In the genomic region with DNA sequence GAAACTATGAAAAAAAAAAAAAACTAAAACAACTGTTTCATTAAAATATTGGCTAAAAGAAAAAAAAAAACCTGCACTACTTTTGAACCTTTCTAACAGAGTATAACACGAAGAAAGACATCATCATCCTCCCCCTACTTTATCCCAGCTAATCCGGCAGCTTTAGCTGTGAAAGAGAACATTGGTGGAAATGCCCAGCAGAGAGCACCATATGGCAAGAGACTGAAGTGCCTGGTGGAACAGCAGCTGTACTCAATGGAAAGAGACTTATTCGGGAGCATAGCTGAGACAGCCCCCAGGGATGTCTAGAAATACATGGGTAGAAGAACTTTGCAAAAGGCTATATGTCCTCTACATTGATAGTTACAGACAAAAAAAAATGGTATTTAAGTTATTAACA, we compare ENCODE assay signal across 9 cellular contexts. TPM values are rescaled to one million over a fixed set of nuclear protein-coding genes. Genes with fewer than 3 reads are reported as not detected.
DNase-seq lines count a peak whose midpoint lies in the region; ATAC-seq, FAIRE-seq and TF ChIP-seq lines count a peak whose summit lies in the region.
"Had no signal": no experiment of that assay in that cellular context is flagged by ENCODE, and none has a peak within 500 bp of the region (broad histone marks: within the 10 kb centered on the region; RNA-seq: fewer than 3 reads in every experiment).

No MANE protein-coding gene starts in this region.

- peak; percentile 79 for ATAC-seq in WTC11
- peak; percentile 70; the same call in 2 of the 3 replicates for ATAC-seq in HepG2
- no peak for ATAC-seq in HG02642 (IDR thresholded peaks at IDR 0.05; ENCODE audit: poor library complexity, unreplicated experiment)
- ATAC-seq in HG03354 (IDR thresholded peaks at IDR 0.05; ENCODE audit: poor library complexity, severe bottlenecking, unreplicated experiment) = no peak

- intact Hi-C loops in HepG2 (cut with micrococcal nuclease; ENCODE audit: unreplicated experiment) = no loop called here

- no peak overlapping the region for H3K9ac ChIP-seq in HepG2 (ENCODE audit: insufficient read depth, low read depth, low read length)
- H3K9ac ChIP-seq: parathyroid adenoma had no signal

- no peaks in the 10 kb centered on the region for H3K27me3 ChIP-seq in HepG2 (ENCODE audit: control insufficient read depth in 1 of 2, insufficient read depth in 2 of 2, low read length in 2 of 2)

- H3K4me1 Mint-ChIP-seq in WTC11 = peaks cover 51% of the 10 kb centered on the region

- no peak overlapping the region for H2AFZ ChIP-seq in HepG2 (ENCODE audit: low read length)
- H2AFZ ChIP-seq: parathyroid adenoma had no signal

- no peak for TF ChIP-seq RAD21 in HepG2 (CRISPR knock-in tag; IDR thresholded peaks at IDR 0.05)

- no peak for TF ChIP-seq EP300 in HepG2 (IDR thresholded peaks at IDR 0.05; ENCODE audit: low read depth in 2 of 2, low read length in 2 of 2)
- no peak for TF ChIP-seq EP300 in HepG2 (CRISPR knock-in tag; IDR thresholded peaks at IDR 0.05; ENCODE audit: borderline replicate concordance)

- H3K4me3 ChIP-seq in HepG2 (replicated peaks in 1 of 3; ENCODE audit: insufficient read depth in 1 of 3, low read depth in 2 of 3, low read length in 3 of 3) = no peak overlapping the region

- TF ChIP-seq POLR2A in HepG2 (IDR thresholded peaks at IDR 0.05; ENCODE audit: insufficient read depth in 1 of 2, low read depth in 2 of 2, low read length in 2 of 2) (no peak), H54 (IDR thresholded peaks at IDR 0.05; ENCODE audit: low read depth, low read length) (no peak)

- in situ Hi-C loops in KBM-7 (cut with MboI; ENCODE audit: low pct_unique_long_range_greater_than_20kb, low sequenced_read_pairs) (no loop called here), HepG2 (cut with HindIII; ENCODE audit: extremely low pct_ligation_motif_present, low pct_unique_long_range_greater_than_20kb) (no loop called here)

- CTCF ChIA-PET in WTC11 (lab: Charles Lee) = interaction anchor here (1.0 to 2.1 kb wide), 8 partner anchors 20 to 730 kb away, joined by 3 to 31 read pairs (median 4); a partner anchor contains a TSS
- CTCF ChIA-PET in HepG2 (lab: Yijun Ruan, JAX; ENCODE audit: low intra/inter-chr PET ratio, low total read pairs) = no interaction called here

- FAIRE-seq in HepG2 (lab: Jason Lieb, UNC) = no peak
- no peak for FAIRE-seq in H54 (lab: Jason Lieb, UNC)

- no peaks in the 10 kb centered on the region for H3K36me3 ChIP-seq in HepG2 (replicated peaks in 1 of 2; ENCODE audit: control insufficient read depth in 1 of 2, insufficient read depth in 2 of 2, low read length in 2 of 2)

- POLR2A ChIA-PET in WTC11 (lab: Charles Lee) (interaction anchor here (1.1 kb wide), 1 partner anchor 30 kb away, joined by 3 read pairs; a partner anchor contains a TSS), HepG2 (lab: Yijun Ruan, JAX) (no interaction called here)

- TF ChIP-seq CTCF in WTC11 (IDR thresholded peaks at IDR 0.05) = no peak
- peak; percentile 46 for TF ChIP-seq CTCF in HepG2 (CRISPR knock-in tag; IDR thresholded peaks at IDR 0.05)

- peak overlapping the region; percentile 52; the same call in 1 of the 2 replicates for H3K27ac Mint-ChIP-seq in WTC11

- peaks cover 8% of the 10 kb centered on the region for H3K36me3 Mint-ChIP-seq in WTC11

- H3K4me2 ChIP-seq in HepG2 (ENCODE audit: low read depth, low read length) = no peak overlapping the region

- no peaks in the 10 kb centered on the region for H3K79me2 ChIP-seq in HepG2 (ENCODE audit: insufficient read depth, low read length)
- H3K79me2 ChIP-seq: parathyroid adenoma had no signal

- peaks cover 25% of the 10 kb centered on the region for H3K9me3 Mint-ChIP-seq in WTC11

- no TSS peak for BruUV-seq in HepG2 (replicated peaks; lab: Mats Ljungman, UMichigan)

- H4K20me1 ChIP-seq in HepG2 (ENCODE audit: insufficient read depth, low read length) = no peaks in the 10 kb centered on the region

- WGBS in HepG2 (ENCODE audit: low lambda C conversion rate) = 9% methylated on average over 3 of the region's 3 CpGs

- H3K27me3 Mint-ChIP-seq in WTC11 (ENCODE audit: low read depth) = no peaks in the 10 kb centered on the region

- H3K4me3 Mint-ChIP-seq in WTC11 = no peak overlapping the region

- H3K9me3 ChIP-seq in HepG2 (ENCODE audit: low read length) = no peaks in the 10 kb centered on the region

- H3K4me1 ChIP-seq in HepG2 (ENCODE audit: insufficient read depth, low read length) = no peaks in the 10 kb centered on the region
- H3K4me1 ChIP-seq: parathyroid adenoma had no signal

- DNase-seq in D341Med (ENCODE audit: low spot score) = peak; percentile 80
- DNase-seq in KBM-7 = peak; percentile 11
- no peak for DNase-seq in WTC11 (ENCODE audit: low spot score)
- peak; percentile 5 for DNase-seq in HepG2 (ENCODE audit: low spot score)
- DNase-seq in H54 (ENCODE audit: insufficient read length, low spot score) = no peak
- DNase-seq in NCI-H226 = no peak

- H3K27ac ChIP-seq in HepG2 (ENCODE audit: extremely low read length, insufficient read depth, low read length) = no peak overlapping the region
- H3K27ac ChIP-seq: parathyroid adenoma had no signal

TF ChIP-seq in WTC11, 78 proteins besides CTCF, POLR2A, EP300 and RAD21:
- no peak for TF ChIP-seq CREM (CRISPR knock-in tag; IDR thresholded peaks at IDR 0.05)
- TF ChIP-seq, protein P1, sequence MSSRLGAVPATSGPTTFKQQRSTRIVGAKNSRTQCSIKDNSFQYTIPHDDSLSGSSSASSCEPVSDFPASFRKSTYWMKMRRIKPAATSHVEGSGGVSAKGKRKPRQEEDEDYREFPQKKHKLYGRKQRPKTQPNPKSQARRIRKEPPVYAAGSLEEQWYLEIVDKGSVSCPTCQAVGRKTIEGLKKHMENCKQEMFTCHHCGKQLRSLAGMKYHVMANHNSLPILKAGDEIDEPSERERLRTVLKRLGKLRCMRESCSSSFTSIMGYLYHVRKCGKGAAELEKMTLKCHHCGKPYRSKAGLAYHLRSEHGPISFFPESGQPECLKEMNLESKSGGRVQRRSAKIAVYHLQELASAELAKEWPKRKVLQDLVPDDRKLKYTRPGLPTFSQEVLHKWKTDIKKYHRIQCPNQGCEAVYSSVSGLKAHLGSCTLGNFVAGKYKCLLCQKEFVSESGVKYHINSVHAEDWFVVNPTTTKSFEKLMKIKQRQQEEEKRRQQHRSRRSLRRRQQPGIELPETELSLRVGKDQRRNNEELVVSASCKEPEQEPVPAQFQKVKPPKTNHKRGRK (CRISPR knock-in tag; IDR thresholded peaks at IDR 0.05; ENCODE audit: borderline replicate concordance) = no peak
- TF ChIP-seq RELA (CRISPR knock-in tag; IDR thresholded peaks at IDR 0.05; ENCODE audit: borderline replicate concordance) = no peak
- no peak for TF ChIP-seq ETV6 (CRISPR knock-in tag; IDR thresholded peaks at IDR 0.05)

TF ChIP-seq in HepG2, 621 proteins besides CTCF, POLR2A, EP300 and RAD21:
- TF ChIP-seq, protein P2, sequence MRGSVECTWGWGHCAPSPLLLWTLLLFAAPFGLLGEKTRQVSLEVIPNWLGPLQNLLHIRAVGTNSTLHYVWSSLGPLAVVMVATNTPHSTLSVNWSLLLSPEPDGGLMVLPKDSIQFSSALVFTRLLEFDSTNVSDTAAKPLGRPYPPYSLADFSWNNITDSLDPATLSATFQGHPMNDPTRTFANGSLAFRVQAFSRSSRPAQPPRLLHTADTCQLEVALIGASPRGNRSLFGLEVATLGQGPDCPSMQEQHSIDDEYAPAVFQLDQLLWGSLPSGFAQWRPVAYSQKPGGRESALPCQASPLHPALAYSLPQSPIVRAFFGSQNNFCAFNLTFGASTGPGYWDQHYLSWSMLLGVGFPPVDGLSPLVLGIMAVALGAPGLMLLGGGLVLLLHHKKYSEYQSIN (CRISPR knock-in tag; IDR thresholded peaks at IDR 0.05; ENCODE audit: borderline replicate concordance) = no peak
- peak; percentile 52 for TF ChIP-seq STAG1 (CRISPR knock-in tag; IDR thresholded peaks at IDR 0.05)

RNA-seq across cellular contexts. Expression of a gene that starts 30.3 kb away (rescaled TPM):
- 0.17 to 0.39 TPM (median 0.18 TPM) in 3 replicates for total RNA-seq in WTC11 (2021)
- total RNA-seq in HepG2 (2016; rRNA removed; fragmentation: Illumina TruSeq; extraction: Trizol) = 0.07 TPM in 1 of 2 replicates, not detected in the other
- not detected in 2 replicates for total RNA-seq in HepG2 (2016; cell fraction: cytosol; rRNA removed; fragmentation: Illumina TruSeq; extraction: Trizol; ENCODE audit: low read depth)
- total RNA-seq in HepG2 (2016; cell fraction: insoluble cytoplasmic fraction; rRNA removed; fragmentation: Illumina TruSeq; extraction: Trizol) = not detected in 2 replicates
- not detected in 2 replicates for total RNA-seq in HepG2 (2016; cell fraction: membrane; rRNA removed; fragmentation: Illumina TruSeq; extraction: Trizol)
- total RNA-seq in HepG2 (2016; cell fraction: nucleus; rRNA removed; fragmentation: Illumina TruSeq; extraction: Trizol) = not detected in 2 replicates
- polyA plus RNA-seq in HepG2 (2011; rRNA removed) = not detected in 2 replicates
- polyA plus RNA-seq in HepG2 (2011; cell fraction: cytosol; rRNA removed) = not detected in 2 replicates
- not detected in 2 replicates for polyA plus RNA-seq in HepG2 (2011; cell fraction: nucleus; rRNA removed)
- polyA plus RNA-seq in HepG2 (2012) = not detected in 2 replicates
- polyA plus RNA-seq in HepG2 (2016; cell fraction: cytosol; fragmentation: Illumina TruSeq; extraction: Trizol; ENCODE audit: low read depth) = not detected in 2 replicates
- not detected in 2 replicates for polyA plus RNA-seq in HepG2 (2016; cell fraction: insoluble cytoplasmic fraction; fragmentation: Illumina TruSeq; extraction: Trizol; ENCODE audit: low read depth)
- polyA plus RNA-seq in HepG2 (2016; cell fraction: membrane; fragmentation: Illumina TruSeq; extraction: Trizol; ENCODE audit: low read depth) = not detected in 2 replicates
- not detected in 2 replicates for polyA plus RNA-seq in HepG2 (2016; cell fraction: nucleus; fragmentation: Illumina TruSeq; extraction: Trizol; ENCODE audit: insufficient read depth, low read depth)
- polyA minus RNA-seq in HepG2 (2011; rRNA and poly(A)+ RNA removed; ENCODE audit: low replicate concordance) = 0.14 TPM in 1 of 2 replicates, not detected in the other
- polyA minus RNA-seq in HepG2 (2011; cell fraction: cytosol; rRNA and poly(A)+ RNA removed) = not detected in 2 replicates
- 0.50 TPM in 1 of 2 replicates, not detected in the other for polyA minus RNA-seq in HepG2 (2011; cell fraction: nucleus; rRNA and poly(A)+ RNA removed)

Comparison
In these comparisons a context has a peak if more than half of its experiments do, and no peak if none do; other contexts are left out.
1. DNase-seq: peak in D341Med (single experiment), KBM-7 (single experiment) and HepG2 (single experiment); none in WTC11 (single experiment), H54 (single experiment) and NCI-H226 (single experiment).
2. ATAC-seq: peak in WTC11 (single experiment) and HepG2 (single experiment); none in HG02642 (single experiment) and HG03354 (single experiment).